In the genomic region with DNA sequence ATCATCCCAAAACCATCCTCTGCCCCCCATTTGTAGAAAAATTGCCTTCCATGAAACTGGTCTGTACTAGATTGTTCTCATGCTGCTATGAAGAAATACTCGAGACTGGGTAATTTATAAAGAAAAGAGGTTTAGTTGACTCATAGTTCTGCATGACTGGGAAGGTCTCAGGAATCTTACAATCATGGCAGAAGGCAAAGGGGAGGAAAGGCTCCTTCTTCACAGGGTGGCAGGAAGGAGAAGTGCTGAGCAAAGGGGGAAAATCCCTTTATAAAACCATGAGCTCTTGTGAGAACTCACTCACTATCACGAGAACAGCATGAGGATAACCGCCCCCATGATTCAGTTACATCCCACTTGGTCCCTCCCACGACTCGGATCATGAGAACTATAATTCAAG, we compare ENCODE assay signal across 22 cellular contexts.
"Had no signal": no experiment of that assay in that cellular context is flagged by ENCODE, and none has a peak within 500 bp of the region (broad histone marks: within the 10 kb centered on the region; RNA-seq: fewer than 3 reads in every experiment).

No MANE protein-coding gene starts in this region.

- H3K4me1 ChIP-seq: Peyer's patch, SJSA1 had no signal

- H3K27ac ChIP-seq: Peyer's patch, SJSA1 had no signal

- H3K27me3 ChIP-seq: Peyer's patch, SJSA1 had no signal

- H3K4me3 ChIP-seq: Peyer's patch, SJSA1 had no signal

- DNase-seq: activated CD4-positive, alpha-beta T cell treated with anti-CD3 and anti-CD28 coated beads for 48 hours; activated CD4-positive, alpha-beta T cell treated with anti-CD3 and anti-CD28 coated beads, Interleukin-2, amount 50 U/mL, for 4 hours; activated CD4-positive, CD25-positive, alpha-beta regulatory T cell treated with anti-CD3 and anti-CD28 coated beads, Interleukin-2, amount 50 U/mL, for 72 hours; activated CD8-positive, alpha-beta memory T cell treated with anti-CD3 and anti-CD28 coated beads, Interleukin-2, amount 50 U/mL, for 48 hours; activated CD8-positive, alpha-beta T cell treated with anti-CD3 and anti-CD28 coated beads, Interleukin-2, amount 10 ng/mL, durations not matched to agents 7 days and 5 days; activated effector memory CD4-positive, alpha-beta T cell treated with Interleukin-2 at 50 U/mL for 16 hours; activated naive CD4-positive, alpha-beta T cell; activated naive CD8-positive, alpha-beta T cell treated with anti-CD3 and anti-CD28 coated beads, Interleukin-2, amount 50 U/mL, for 24 hours; activated T-cell treated with anti-CD3 and anti-CD28 coated beads, Interleukin-2, amount 50 U/mL, for 1 hour; amygdala; MM.1S; NCI-H1105; NCI-H1436; NCI-H1694 treated with DMSO at 0.1 percent for 48 hours; NCI-H2029 treated with DMSO at 0.1 percent for 48 hours; NCI-H69; NK-92 treated with Interleukin-12 subunit alpha and Interleukin-12 subunit beta, amount 100 ng/mL, for 24 hours; Peyer's patch; SHP77 had no signal

- ATAC-seq: activated CD8-positive, alpha-beta T cell treated with anti-CD3 and anti-CD28 coated beads, Interleukin-2, amount 10 ng/mL, durations not matched to agents 7 days and 5 days; activated naive CD4-positive, alpha-beta T cell treated with anti-CD3 and anti-CD28 coated beads, Interleukin-2, amount 50 U/mL, for 72 hours; activated naive CD8-positive, alpha-beta T cell treated with anti-CD3 and anti-CD28 coated beads, Interleukin-2, amount 50 U/mL, for 24 hours; WTC11 had no signal

- H3K36me3 ChIP-seq: SJSA1 had no signal

- H3K9me3 ChIP-seq: Peyer's patch, SJSA1 had no signal
